ENCODE assay signal across 8 cellular contexts in the genomic region with DNA sequence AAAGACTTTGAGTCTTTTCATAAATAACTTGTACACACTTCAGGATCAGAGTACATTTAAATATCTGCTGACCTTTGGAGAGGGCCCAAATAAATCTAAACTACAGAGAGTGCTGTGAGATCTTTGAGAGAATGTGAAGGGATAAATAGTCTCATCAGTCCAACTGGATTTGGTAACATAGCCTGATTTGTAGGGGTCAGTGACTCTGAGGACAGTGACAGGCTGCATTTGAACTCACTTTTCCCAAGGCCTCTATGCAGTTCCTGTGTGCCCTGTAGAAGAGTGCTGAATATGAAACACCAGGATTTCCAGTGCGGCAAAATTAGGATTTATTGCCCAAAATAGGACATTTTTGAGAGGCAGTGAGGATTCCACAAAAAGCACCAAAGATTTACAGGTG.
"Had no signal": no experiment of that assay in that cellular context is flagged by ENCODE, and none has a peak within 500 bp of the region (broad histone marks: within the 10 kb centered on the region; RNA-seq: fewer than 3 reads in every experiment).

No MANE protein-coding gene starts in this region.

- FAIRE-seq: G401.6, GM12878, GM12891, GM12892, GM18507, GM19239 had no signal

- ATAC-seq: GM12878 had no signal

- H3K4me3 ChIP-seq: GM12878 had no signal

- DNase-seq: GDM1, GF-D8 had no signal
